ENCODE assay signal across 15 cellular contexts in the genomic region with DNA sequence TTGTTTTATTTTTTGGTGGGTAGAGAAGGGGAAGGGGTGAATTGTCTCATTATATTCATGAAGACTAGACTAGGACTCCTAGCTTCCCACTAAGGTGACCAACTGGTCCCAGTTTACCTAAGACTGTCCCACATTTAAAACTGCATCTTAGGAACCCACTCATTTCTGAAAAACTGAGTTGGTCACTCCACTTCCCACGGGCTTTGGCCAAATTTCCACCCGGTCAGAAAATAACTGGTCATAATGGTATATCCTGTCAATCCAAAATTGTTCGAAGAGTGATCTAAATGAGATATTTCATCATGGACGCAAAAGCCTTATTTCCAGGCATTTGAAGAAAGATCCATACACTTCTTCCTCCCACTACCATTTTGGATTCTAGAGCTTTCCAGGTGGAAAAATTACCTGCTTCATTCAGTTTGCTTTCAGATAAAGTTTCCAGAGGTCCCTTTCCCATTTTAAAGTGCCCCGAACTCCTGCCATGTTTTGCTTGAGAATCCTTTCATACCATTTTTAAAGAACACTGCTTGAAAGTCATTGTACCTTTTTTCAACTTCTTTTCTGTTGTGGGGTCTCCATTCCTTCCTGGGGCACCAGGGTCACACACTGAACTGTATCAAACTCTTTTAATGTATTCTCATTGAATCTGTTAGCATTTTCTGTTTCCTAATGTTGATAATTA. TPM values are rescaled to one million over a fixed set of nuclear protein-coding genes. Genes with fewer than 3 reads are reported as not detected.
DNase-seq lines count a peak whose midpoint lies in the region; ATAC-seq, FAIRE-seq and TF ChIP-seq lines count a peak whose summit lies in the region.
"Had no signal": no experiment of that assay in that cellular context is flagged by ENCODE, and none has a peak within 500 bp of the region (broad histone marks: within the 10 kb centered on the region; RNA-seq: fewer than 3 reads in every experiment).

No MANE protein-coding gene starts in this region.

- H3K9me2 ChIP-seq in GM23248 (ENCODE audit: insufficient read depth) = no peaks in the 10 kb centered on the region

- TF ChIP-seq CTCF in astrocyte (IDR thresholded peaks at IDR 0.05; ENCODE audit: insufficient read depth, low read depth, low read length) (no peak), kidney (IDR thresholded peaks at IDR 0.05; ENCODE audit: borderline replicate concordance, extremely low read depth, insufficient read depth) (no peak), gastrocnemius medialis (IDR thresholded peaks at IDR 0.05 in 4 of 5, conservative IDR thresholded peaks at IDR 0.05 in 1 of 5) (no peak)

- no peaks in the 10 kb centered on the region for H3K79me2 ChIP-seq in GM23248 (ENCODE audit: insufficient read depth)
- no peaks in the 10 kb centered on the region for H3K79me2 ChIP-seq in astrocyte (ENCODE audit: insufficient read depth, low read length)

- H3K9me3 Mint-ChIP-seq in astrocyte (ENCODE audit: unreplicated experiment) = no peaks in the 10 kb centered on the region
- H3K9me3 Mint-ChIP-seq: naive thymus-derived CD8-positive, alpha-beta T cell had no signal

- H3K27me3 ChIP-seq in GM23248 (replicated peaks; ENCODE audit: insufficient read depth) (no peaks in the 10 kb centered on the region), astrocyte (ENCODE audit: insufficient read depth, low read length) (no peaks in the 10 kb centered on the region), gastrocnemius medialis (peaks cover 0 to 10% (median 4%) of the 10 kb centered on the region in 3 donors)
- H3K27me3 ChIP-seq: testis had no signal

- H2AFZ ChIP-seq in GM23248 = peak overlapping the region; percentile 75; the same call in 1 of the 2 replicates
- no peak overlapping the region for H2AFZ ChIP-seq in astrocyte (ENCODE audit: low read depth, low read length)

- peak overlapping the region; percentile 57 for H3K4me2 ChIP-seq in GM23248 (ENCODE audit: unreplicated experiment)
- H3K4me2 ChIP-seq in astrocyte (ENCODE audit: low read length) = peak overlapping the region; percentile 83

- peak overlapping the region; percentile 90 for H3K27ac Mint-ChIP-seq in astrocyte (ENCODE audit: unreplicated experiment)

- H3K4me3 Mint-ChIP-seq in astrocyte (ENCODE audit: unreplicated experiment) = peak overlapping the region; percentile 80

- peaks cover 25% of the 10 kb centered on the region for H3K27me3 Mint-ChIP-seq in astrocyte (ENCODE audit: low read depth, unreplicated experiment)

- H3K4me3 ChIP-seq in GM23248 = no peak overlapping the region
- no peak overlapping the region for H3K4me3 ChIP-seq in astrocyte (ENCODE audit: insufficient read depth, low read depth, low read length)
- H3K4me3 ChIP-seq in kidney (ENCODE audit: low read length in 2 of 2) = no peak overlapping the region
- H3K4me3 ChIP-seq in gastrocnemius medialis = peak overlapping the region; percentile 33 to 59 (median 44)
- H3K4me3 ChIP-seq: SK-N-MC had no signal

- intact Hi-C loops in kidney (cut with DNase I) = no loop called here
- intact Hi-C loops in gastrocnemius medialis (cut with DNase I; ENCODE audit: low total_unique reads) = loop anchor here (2.0 kb wide), 2 partner anchors 15 to 77 kb away; no protein-coding TSS in a partner anchor

- DNase-seq in GM23248 = no peak
- DNase-seq in astrocyte (ENCODE audit: low read depth) = no peak
- no peak for DNase-seq in kidney
- DNase-seq in gastrocnemius medialis = no peak
- DNase-seq in GM19239 (ENCODE audit: insufficient read length, low spot score) = no peak
- DNase-seq: activated CD4-positive, alpha-beta T cell treated with anti-CD3 and anti-CD28 coated beads for 1 hour; activated gamma-delta T cell; hippocampal formation; naive thymus-derived CD8-positive, alpha-beta T cell; stimulated activated CD4-positive, alpha-beta T cell treated with anti-CD3 and anti-CD28 coated beads, Interleukin-4, amount 100 ng/mL, for 4 hours had no signal

- H3K36me3 Mint-ChIP-seq in astrocyte (ENCODE audit: low read depth, unreplicated experiment) = no peaks in the 10 kb centered on the region
- H3K36me3 Mint-ChIP-seq: naive thymus-derived CD8-positive, alpha-beta T cell had no signal

- H3K36me3 ChIP-seq in GM23248 (ENCODE audit: low read depth) = no peaks in the 10 kb centered on the region
- H3K36me3 ChIP-seq in astrocyte (ENCODE audit: insufficient read depth, low read length) = no peaks in the 10 kb centered on the region
- no peaks in the 10 kb centered on the region for H3K36me3 ChIP-seq in kidney (ENCODE audit: control insufficient read depth in 1 of 2, insufficient read depth in 2 of 2, low read length in 2 of 2)
- H3K36me3 ChIP-seq in gastrocnemius medialis = no peaks in the 10 kb centered on the region

- peaks cover 33% of the 10 kb centered on the region for H3K4me1 Mint-ChIP-seq in astrocyte (ENCODE audit: low read depth, unreplicated experiment)

- H3K9ac ChIP-seq in GM23248 (peak overlapping the region; percentile 81; the same call in 1 of the 2 replicates), astrocyte (ENCODE audit: low read length) (peak overlapping the region; percentile 66), kidney (ENCODE audit: low read length in 2 of 2) (peak overlapping the region in 1 of 2 donors; percentile 34)

- H3K9me3 ChIP-seq in GM23248 (ENCODE audit: low read depth) = no peaks in the 10 kb centered on the region
- no peaks in the 10 kb centered on the region for H3K9me3 ChIP-seq in astrocyte (ENCODE audit: insufficient read depth, low read depth, low read length)
- no peaks in the 10 kb centered on the region for H3K9me3 ChIP-seq in kidney (ENCODE audit: control insufficient read depth in 1 of 2, low read length in 2 of 2)
- H3K9me3 ChIP-seq in gastrocnemius medialis = no peaks in the 10 kb centered on the region
- H3K9me3 ChIP-seq: testis had no signal

- peaks cover 28% of the 10 kb centered on the region for H3K4me1 ChIP-seq in GM23248 (ENCODE audit: insufficient read depth)
- peaks cover 65% of the 10 kb centered on the region for H3K4me1 ChIP-seq in astrocyte (ENCODE audit: insufficient read depth, low read length)
- peaks cover 0 to 30% of the 10 kb centered on the region in 2 donors for H3K4me1 ChIP-seq in kidney (ENCODE audit: control insufficient read depth in 1 of 2, insufficient read depth in 1 of 2, low read depth in 1 of 2, low read length in 2 of 2)
- H3K4me1 ChIP-seq in gastrocnemius medialis = peaks cover 48 to 60% of the 10 kb centered on the region in 2 donors

- H3K27ac ChIP-seq in GM23248 = peak overlapping the region; percentile 99
- peak overlapping the region; percentile 99 for H3K27ac ChIP-seq in astrocyte (ENCODE audit: low read depth, low read length)
- H3K27ac ChIP-seq in kidney (ENCODE audit: low read depth in 2 of 2, low read length in 2 of 2) = peak overlapping the region; percentile 39 to 85
- H3K27ac ChIP-seq in gastrocnemius medialis = peak overlapping the region; percentile 89 to 99 (median 95)
- H3K27ac ChIP-seq: SK-N-MC, testis had no signal

- 71 to 83% methylated on average over 5 of the region's 5 CpGs for WGBS in GM23248 (ENCODE audit: low coverage in 1 of 2, low lambda C conversion rate in 2 of 2, missing lambda C conversion rate in 2 of 2), 2 experiments

- ATAC-seq in gastrocnemius medialis = no peak
- ATAC-seq in HG03378 (IDR thresholded peaks at IDR 0.05; ENCODE audit: unreplicated experiment) = no peak
- no peak for ATAC-seq in GM19328 (IDR thresholded peaks at IDR 0.05; ENCODE audit: unreplicated experiment)
- ATAC-seq in HG03175 (IDR thresholded peaks at IDR 0.05; ENCODE audit: unreplicated experiment) = no peak
- ATAC-seq: naive thymus-derived CD8-positive, alpha-beta T cell had no signal

- TF ChIP-seq POLR2A in gastrocnemius medialis (IDR thresholded peaks at IDR 0.05) = no peak

- peaks cover 31% of the 10 kb centered on the region for H3F3A ChIP-seq in GM23248 (ENCODE audit: insufficient read depth)

- FAIRE-seq in astrocyte (lab: Jason Lieb, UNC) (no peak), kidney (lab: Jason Lieb, UNC) (no peak), GM19239 (lab: Jason Lieb, UNC) (no peak)

- in situ Hi-C loops in GM23248 (cut with MboI) (loop anchor here (10.0 kb wide), 1 partner anchor 105 kb away; no protein-coding TSS in a partner anchor), gastrocnemius medialis (cut with MboI; ENCODE audit: low sequenced_read_pairs in 4 of 4) (loop anchor here (10.0 to 25.0 kb wide), 3 partner anchors 115 to 235 kb away; no protein-coding TSS in a partner anchor)

- H4K20me1 ChIP-seq in GM23248 (ENCODE audit: insufficient read depth) = no peaks in the 10 kb centered on the region
- H4K20me1 ChIP-seq in astrocyte (ENCODE audit: insufficient read depth, low read length) = no peaks in the 10 kb centered on the region

RNA-seq across cellular contexts. Expression of a gene that starts 21.8 kb away (rescaled TPM):
- total RNA-seq in GM23248 (2014; rRNA removed; shearing (Covaris generic)) = 2.7 and 3.9 TPM in 2 replicates
- polyA plus RNA-seq in GM23248 (2016; fragmentation: Nextera tagmentation; extraction: Ambion mirVana) (2.8 and 2.9 TPM in 2 replicates), kidney (ENCODE audit: insufficient read depth, low read depth, low replicate concordance) (2.3 TPM)
- total RNA-seq in astrocyte (18.0 and 19.7 TPM in 2 replicates), kidney (29.3 TPM), gastrocnemius medialis (10 to 100 TPM; 14.0 to 28.5 (median 27.3) TPM)

Comparison
In these comparisons a context has a peak if more than half of its experiments do, and no peak if none do; other contexts are left out.
1. H3K4me3 ChIP-seq: peak in gastrocnemius medialis (4 of 4); none in GM23248 (single experiment), astrocyte (single experiment) and kidney (0 of 2).
2. Peak in every context shown above with its lines, with median percentiles within 50 percentile points of each other: H3K27ac ChIP-seq.